Comparison of ENCODE assay signal across 19 cellular contexts in the genomic region with DNA sequence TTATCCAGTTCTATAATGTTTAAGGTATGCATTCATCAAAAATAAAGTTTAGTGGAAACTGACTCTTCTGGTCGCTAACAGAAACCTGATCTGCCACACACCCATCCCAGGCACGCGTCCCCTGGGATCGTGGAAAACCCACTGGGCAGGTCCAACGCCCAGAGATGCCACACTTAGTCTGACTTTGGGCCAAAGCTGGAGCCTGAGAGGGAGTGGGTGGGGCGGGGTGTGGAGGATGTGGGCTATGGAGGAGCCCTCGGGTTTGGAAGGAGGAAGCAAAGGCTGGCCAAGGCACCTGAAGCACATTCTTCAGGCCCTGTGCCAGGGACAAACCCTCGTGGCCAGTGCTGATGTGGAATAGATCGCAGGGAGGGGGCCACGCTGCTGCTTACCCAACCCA. TPM values are rescaled to one million over a fixed set of nuclear protein-coding genes. Genes with fewer than 3 reads are reported as not detected.
DNase-seq lines count a peak whose midpoint lies in the region; ATAC-seq and TF ChIP-seq lines count a peak whose summit lies in the region.
"Had no signal": no experiment of that assay in that cellular context is flagged by ENCODE, and none has a peak within 500 bp of the region (broad histone marks: within the 10 kb centered on the region; RNA-seq: fewer than 3 reads in every experiment).

No MANE protein-coding gene starts in this region.

- no peak overlapping the region for H2BK5ac ChIP-seq in neuronal stem cell (ENCODE audit: low read length)

- no peaks in the 10 kb centered on the region for H3K9me3 Mint-ChIP-seq in endodermal cell
- H3K9me3 Mint-ChIP-seq: GM23338 had no signal

- no peaks in the 10 kb centered on the region for H3K79me1 ChIP-seq in neuronal stem cell (ENCODE audit: low read depth, low read length)

- H2AFZ ChIP-seq in neuronal stem cell (ENCODE audit: low read length): no peak overlapping the region
- H2AFZ ChIP-seq: GM23338 had no signal

- no peak overlapping the region for H3K4me3 Mint-ChIP-seq in endodermal cell
- H3K4me3 Mint-ChIP-seq: B cell; CD4-positive, CD25-positive, alpha-beta regulatory T cell; GM23338 had no signal

- H3K27me3 Mint-ChIP-seq in endodermal cell (ENCODE audit: insufficient read depth): peaks cover 28% of the 10 kb centered on the region

- H3K4ac ChIP-seq in neuronal stem cell (ENCODE audit: low read length): no peak overlapping the region

- H3K23ac ChIP-seq in neuronal stem cell (ENCODE audit: low read depth, low read length, poor library complexity): no peak overlapping the region

- 85 to 91% methylated on average over 4 to 10 of the region's 10 CpGs for WGBS in endodermal cell (ENCODE audit: insufficient coverage in 1 of 2, insufficient read length in 1 of 2), 2 experiments
- no CpG with 5 or more reads among the region's 10 CpGs for WGBS in neuronal stem cell (ENCODE audit: extremely low coverage in 2 of 2, insufficient read length in 2 of 2, insufficient replicate concordance in 1 of 2), 2 donors

- peak overlapping the region; percentile 9 for H3K18ac ChIP-seq in neuronal stem cell (ENCODE audit: low read length)

- no peak overlapping the region for H3K9ac ChIP-seq in endodermal cell (ENCODE audit: extremely low read depth, low read length, poor library complexity, severe bottlenecking)
- H3K9ac ChIP-seq in neuronal stem cell (ENCODE audit: low read depth, low read length, poor library complexity): no peak overlapping the region

- peak overlapping the region; percentile 34 for H2BK15ac ChIP-seq in neuronal stem cell (ENCODE audit: low read length)

- no peak overlapping the region for H2BK12ac ChIP-seq in neuronal stem cell (ENCODE audit: low read length)

- no peak for TF ChIP-seq CTCF in endodermal cell (conservative IDR thresholded peaks at IDR 0.05)

- H3K4me1 ChIP-seq in endodermal cell (ENCODE audit: control insufficient read depth, insufficient read depth, low read length) (no peaks in the 10 kb centered on the region), neuronal stem cell (ENCODE audit: control insufficient read depth in 2 of 2, insufficient read depth in 1 of 2, low read depth in 1 of 2, low read length in 2 of 2) (peaks cover 0 to 1% of the 10 kb centered on the region in 2 donors)

- H3K4me2 ChIP-seq in neuronal stem cell (ENCODE audit: insufficient read depth, low read length, poor library complexity, severe bottlenecking): no peak overlapping the region
- H3K4me2 ChIP-seq: GM23338 had no signal

- H3K27ac Mint-ChIP-seq in endodermal cell: no peak overlapping the region
- H3K27ac Mint-ChIP-seq: B cell; CD4-positive, CD25-positive, alpha-beta regulatory T cell; GM23338 had no signal

- no peak overlapping the region for H3K14ac ChIP-seq in neuronal stem cell (ENCODE audit: low read length)

- no peak for ATAC-seq in HG03097 (IDR thresholded peaks at IDR 0.05; ENCODE audit: low FRiP score, unreplicated experiment)
- ATAC-seq: GM23338, HCT116 had no signal

- peak; percentile 76 for DNase-seq in LoVo (ENCODE audit: low spot score)
- peak; percentile 16 for DNase-seq in endodermal cell
- no peak for DNase-seq in neuronal stem cell (ENCODE audit: low spot score)
- peak; percentile 69 for DNase-seq in ureter (ENCODE audit: low spot score)
- DNase-seq in NCI-H510A (lab: John Stamatoyannopoulos, UW): no peak
- DNase-seq in caudate nucleus (lab: John Stamatoyannopoulos, UW): no peak
- DNase-seq: CD4-positive, CD25-positive, alpha-beta regulatory T cell; DMS53; Karpas-422; MM.1S; NCI-H1105; NCI-H1694 treated with DMSO at 0.1 percent for 48 hours; NCI-H2171; NCI-H446; OCI-M1 had no signal

- no peak overlapping the region for H3K4me3 ChIP-seq in endodermal cell (ENCODE audit: low read length)
- H3K4me3 ChIP-seq in neuronal stem cell (ENCODE audit: low read length in 2 of 2): no peak overlapping the region
- H3K4me3 ChIP-seq: GM23338 had no signal

- no peaks in the 10 kb centered on the region for H3K36me3 Mint-ChIP-seq in endodermal cell (ENCODE audit: low read depth)
- H3K36me3 Mint-ChIP-seq: CD4-positive, CD25-positive, alpha-beta regulatory T cell had no signal

- no peak overlapping the region for H4K8ac ChIP-seq in neuronal stem cell (ENCODE audit: low read depth, low read length)

- H3K9me3 ChIP-seq in endodermal cell (ENCODE audit: control insufficient read depth, low read length): no peaks in the 10 kb centered on the region
- H3K9me3 ChIP-seq in neuronal stem cell (replicated peaks in 1 of 2; ENCODE audit: control insufficient read depth in 2 of 2, insufficient read depth in 1 of 2, low read depth in 1 of 2, low read length in 2 of 2): no peaks in the 10 kb centered on the region

- no peak overlapping the region for H4K91ac ChIP-seq in neuronal stem cell (ENCODE audit: low read depth, low read length, poor library complexity)

- no peak overlapping the region for H3K27ac ChIP-seq in endodermal cell (ENCODE audit: low read depth, low read length)
- no peak overlapping the region for H3K27ac ChIP-seq in neuronal stem cell (replicated peaks; ENCODE audit: low read length)
- H3K27ac ChIP-seq in caudate nucleus (ENCODE audit: low read depth, low read length): no peak overlapping the region

- H2AK5ac ChIP-seq in neuronal stem cell (ENCODE audit: low read depth, low read length): peak overlapping the region; percentile 76

- H3K4me1 Mint-ChIP-seq in endodermal cell: no peaks in the 10 kb centered on the region
- H3K4me1 Mint-ChIP-seq: B cell, GM23338 had no signal

- no peaks in the 10 kb centered on the region for H3K27me3 ChIP-seq in endodermal cell (ENCODE audit: control insufficient read depth, insufficient read depth, low read length, poor library complexity, severe bottlenecking)
- H3K27me3 ChIP-seq in neuronal stem cell (ENCODE audit: control insufficient read depth in 3 of 3, insufficient read depth in 3 of 3, low read depth in 1 of 3, low read length in 3 of 3): peaks cover 0 to 51% (median 2%) of the 10 kb centered on the region in 3 experiments

- H2BK120ac ChIP-seq in neuronal stem cell (ENCODE audit: low read depth, low read length): peak overlapping the region; percentile 56

- H3K36me3 ChIP-seq in endodermal cell (ENCODE audit: control insufficient read depth, insufficient read depth, low read length): no peaks in the 10 kb centered on the region
- H3K36me3 ChIP-seq in neuronal stem cell (replicated peaks in 1 of 2; ENCODE audit: control insufficient read depth in 2 of 2, insufficient read depth in 2 of 2, low read length in 2 of 2): no peaks in the 10 kb centered on the region

RNA-seq across cellular contexts. Expression of gene IGFL1, which starts 2.5 kb away (rescaled TPM):
- total RNA-seq in endodermal cell (not detected), ureter (1.9 TPM)
- polyA plus RNA-seq in endodermal cell (2013, experiment 1 of 2): not detected
- polyA plus RNA-seq in endodermal cell (2013, experiment 2 of 2): not detected
- polyA plus RNA-seq in neuronal stem cell (2013, experiment 1 of 2): not detected
- polyA plus RNA-seq in neuronal stem cell (2013, experiment 2 of 2): not detected
- total RNA-seq: B cell; CD4-positive, CD25-positive, alpha-beta regulatory T cell; GM23338 had no signal
- polyA plus RNA-seq: CD4-positive, CD25-positive, alpha-beta regulatory T cell; GM23338 had no signal

Comparison
In these comparisons a context has a peak if more than half of its experiments do, and no peak if none do; other contexts are left out.
1. DNase-seq: peak in LoVo (single experiment), endodermal cell (single experiment) and ureter (single experiment); none in neuronal stem cell (single experiment), NCI-H510A (single experiment) and caudate nucleus (0 of 61).